ENCODE assay signal across 13 cellular contexts in genomic region chr1:42934111-42934510, GRCh38. TPM values are rescaled to one million over a fixed set of nuclear protein-coding genes. Genes with fewer than 3 reads are reported as not detected.
A peak's percentile ranks its signal among the peaks of the same experiment; 100 is the strongest.
DNase-seq lines count a peak whose midpoint lies in the region; ATAC-seq and TF ChIP-seq lines count a peak whose summit lies in the region.
"Had no signal": no experiment of that assay in that cellular context is flagged by ENCODE, and none has a peak within 500 bp of the region (broad histone marks: within the 10 kb centered on the region; RNA-seq: fewer than 3 reads in every experiment).

No MANE protein-coding gene starts in this region.

- CTCF ChIA-PET in A673 (lab: Charles Lee), result interaction anchor here (1.3 kb wide), 1 partner anchor 139 kb away, joined by 4 read pairs; no protein-coding TSS in a partner anchor

- H3K27ac ChIP-seq in A673 (ENCODE audit: low read depth, low read length, poor library complexity, severe bottlenecking), result no peak overlapping the region
- H3K27ac ChIP-seq: psoas muscle had no signal

- intact Hi-C loops in A673 (cut with micrococcal nuclease; ENCODE audit: unreplicated experiment), result no loop called here

- H3K4me1 ChIP-seq in A673 (ENCODE audit: insufficient read depth, low read length, poor library complexity, severe bottlenecking), result no peaks in the 10 kb centered on the region

- peak; percentile 1 for DNase-seq in activated CD4-positive, alpha-beta T cell treated with anti-CD3 and anti-CD28 coated beads for 48 hours
- DNase-seq in activated CD4-positive, alpha-beta T cell treated with anti-CD3 and anti-CD28 coated beads for 4 hours, result no peak
- DNase-seq in T-helper 17 cell, result peak in 1 of 3 donors; percentile 6
- no peak for DNase-seq in erythroblast (lab: John Stamatoyannopoulos, UW)
- no peak for DNase-seq in stimulated activated effector memory CD8-positive, alpha-beta T cell treated with anti-CD3 and anti-CD28 coated beads, Interleukin-12 subunit alpha, Interleukin-12 subunit beta, amount 100 ng/mL, for 72 hours (ENCODE audit: low spot score in 2 of 2)
- DNase-seq in CD1c-positive myeloid dendritic cell (ENCODE audit: extremely low spot score), result no peak
- DNase-seq in SHP77 treated with DMSO at 0.1 percent for 48 hours (lab: John Stamatoyannopoulos, UW), result no peak
- DNase-seq in A673 (ENCODE audit: low spot score), result no peak
- DNase-seq: ACHN, NCI-H2029 treated with DMSO at 0.1 percent for 48 hours, psoas muscle had no signal

- TF ChIP-seq POLR2A in erythroblast (IDR thresholded peaks at IDR 0.05; ENCODE audit: low read length), result peak; percentile 14

- H3K27ac Mint-ChIP-seq in T-helper 17 cell, result peak overlapping the region; percentile 95
- peak overlapping the region; percentile 96 for H3K27ac Mint-ChIP-seq in stimulated activated effector memory CD8-positive, alpha-beta T cell treated with anti-CD3 and anti-CD28 coated beads, Interleukin-12 subunit alpha, Interleukin-12 subunit beta, amount 100 ng/mL, for 72 hours

- POLR2A ChIA-PET in A673 (lab: Charles Lee; ENCODE audit: low non-redundant PET), result no interaction called here

- ATAC-seq in T-helper 17 cell, result no peak
- ATAC-seq in stimulated activated effector memory CD8-positive, alpha-beta T cell treated with anti-CD3 and anti-CD28 coated beads, Interleukin-12 subunit alpha, Interleukin-12 subunit beta, amount 100 ng/mL, for 72 hours, result no peak
- ATAC-seq: left lobe of liver, psoas muscle had no signal

- peak overlapping the region; percentile 56 for H3K4me3 Mint-ChIP-seq in T-helper 17 cell
- peak overlapping the region; percentile 93 for H3K4me3 Mint-ChIP-seq in stimulated activated effector memory CD8-positive, alpha-beta T cell treated with anti-CD3 and anti-CD28 coated beads, Interleukin-12 subunit alpha, Interleukin-12 subunit beta, amount 100 ng/mL, for 72 hours

- H3K27me3 ChIP-seq in A673 (replicated peaks; ENCODE audit: insufficient read depth, low read depth, low read length, poor library complexity), result no peaks in the 10 kb centered on the region
- H3K27me3 ChIP-seq: breast epithelium had no signal

- peaks cover 9% of the 10 kb centered on the region for H3K36me3 ChIP-seq in A673 (ENCODE audit: insufficient read depth, low read length, poor library complexity, severe bottlenecking)
- H3K36me3 ChIP-seq: breast epithelium had no signal

- H3K9me3 ChIP-seq in T-helper 17 cell (ENCODE audit: control insufficient read depth, low read length, poor library complexity, severe bottlenecking) (no peaks in the 10 kb centered on the region), A673 (ENCODE audit: low read depth, low read length, poor library complexity, severe bottlenecking) (no peaks in the 10 kb centered on the region)
- H3K9me3 ChIP-seq: breast epithelium, psoas muscle had no signal

- no peaks in the 10 kb centered on the region for H3K9me3 Mint-ChIP-seq in stimulated activated effector memory CD8-positive, alpha-beta T cell treated with anti-CD3 and anti-CD28 coated beads, Interleukin-12 subunit alpha, Interleukin-12 subunit beta, amount 100 ng/mL, for 72 hours

- no TSS peak for BruUV-seq in A673 (replicated peaks; lab: Mats Ljungman, UMichigan)

- TF ChIP-seq CTCF in A673 (conservative IDR thresholded peaks at IDR 0.05; ENCODE audit: low read depth, low read length), result no peak

- peaks cover 76% of the 10 kb centered on the region for H3K4me1 Mint-ChIP-seq in T-helper 17 cell
- peaks cover 98% of the 10 kb centered on the region for H3K4me1 Mint-ChIP-seq in stimulated activated effector memory CD8-positive, alpha-beta T cell treated with anti-CD3 and anti-CD28 coated beads, Interleukin-12 subunit alpha, Interleukin-12 subunit beta, amount 100 ng/mL, for 72 hours

- H3K36me3 Mint-ChIP-seq in T-helper 17 cell (ENCODE audit: low read depth), result peaks cover 1% of the 10 kb centered on the region
- H3K36me3 Mint-ChIP-seq in stimulated activated effector memory CD8-positive, alpha-beta T cell treated with anti-CD3 and anti-CD28 coated beads, Interleukin-12 subunit alpha, Interleukin-12 subunit beta, amount 100 ng/mL, for 72 hours, result peaks cover 100% of the 10 kb centered on the region

- H3K4me3 ChIP-seq in A673 (ENCODE audit: low read depth, low read length, poor library complexity, severe bottlenecking), result no peak overlapping the region
- H3K4me3 ChIP-seq: breast epithelium, psoas muscle had no signal

- H3K27me3 Mint-ChIP-seq in T-helper 17 cell, result no peaks in the 10 kb centered on the region

RNA-seq across cellular contexts. Expression of gene SLC2A1, which starts 24.6 kb away (rescaled TPM):
- total RNA-seq in T-helper 17 cell (10 to 100 TPM; 63.7 to 79.0 TPM), A673 (2021) (36.7 and 43.2 TPM in 2 replicates)
